In genomic region chr2:95380280-95380679, GRCh38 we compare ENCODE assay signal across 23 cellular contexts.
"Had no signal": no experiment of that assay in that cellular context is flagged by ENCODE, and none has a peak within 500 bp of the region (broad histone marks: within the 10 kb centered on the region; RNA-seq: fewer than 3 reads in every experiment).

No MANE protein-coding gene starts in this region.

- H3K4me3 ChIP-seq: K562 had no signal

- H3K27ac Mint-ChIP-seq: IgD-negative memory B cell had no signal

- H3K36me3 Mint-ChIP-seq: IgD-negative memory B cell had no signal

- DNase-seq: MM.1S; NCI-H1092 treated with DMSO at 0.1 percent for 48 hours; NCI-H1417; NCI-H1436 treated with DMSO at 0.1 percent for 48 hours; NCI-H1694; NCI-H1930; NCI-H2081; NCI-H2107; NCI-H2227 treated with DMSO at 0.1 percent for 48 hours; NCI-H524; NCI-H526 treated with DMSO at 0.1 percent for 48 hours; NCI-H748 treated with DMSO at 0.1 percent for 48 hours; NK-92 treated with Interleukin-12 subunit alpha and Interleukin-12 subunit beta, amount 100 ng/mL, for 24 hours; PC-3; SHP77; SK-N-SH; SW 1271 had no signal

- H3K9me3 ChIP-seq: SK-N-SH had no signal

- H3K9me3 Mint-ChIP-seq: IgD-negative memory B cell had no signal

- H3K4me3 Mint-ChIP-seq: IgD-negative memory B cell had no signal

- H3K27ac ChIP-seq: HL-60, KMS-11, RWPE1 had no signal

- ATAC-seq: Panc1, PC-3 had no signal
